ENCODE assay signal across 1 cellular context in the genomic region with DNA sequence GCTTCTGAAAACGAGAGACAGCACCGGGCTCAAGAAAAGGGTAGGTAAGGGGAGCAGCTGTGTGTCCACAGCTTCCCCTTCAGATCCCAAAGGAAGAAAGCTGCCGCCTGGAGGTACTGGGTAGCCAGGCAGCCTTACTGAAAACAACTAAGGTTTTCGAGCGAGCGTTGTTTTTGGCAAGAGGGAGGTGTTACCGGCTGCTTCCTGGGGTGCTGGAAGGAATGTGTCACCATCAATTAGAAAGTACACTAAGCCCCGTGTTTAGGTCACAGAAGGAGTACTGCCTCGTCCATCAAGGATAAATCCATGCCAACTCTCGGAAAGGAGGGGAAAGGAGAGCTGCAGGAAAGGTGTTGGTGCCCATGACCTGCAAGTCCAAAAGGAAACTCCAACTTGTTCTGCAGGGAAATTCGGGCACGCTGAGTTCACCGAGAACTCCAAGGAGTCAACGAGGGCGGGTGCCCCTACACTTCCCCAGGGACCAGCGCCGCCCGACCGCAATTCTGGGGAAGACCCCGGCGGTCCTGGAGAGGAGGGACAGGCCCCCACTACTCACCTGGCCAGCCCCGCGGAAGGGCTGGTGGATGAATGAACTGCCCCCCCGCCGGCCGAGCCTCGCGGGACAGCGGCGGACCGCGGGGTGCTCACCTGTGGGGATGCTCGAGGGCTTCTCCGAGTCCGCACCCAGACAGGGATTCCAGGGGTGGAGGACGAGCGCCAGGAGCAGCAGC.
TF ChIP-seq lines count a peak whose summit lies in the region.

No MANE protein-coding gene starts in this region.

TF ChIP-seq in HepG2, 621 proteins besides CTCF, POLR2A, EP300 and RAD21 (continued from another document):
- no peak for TF ChIP-seq ZNF10 (CRISPR knock-in tag; IDR thresholded peaks at IDR 0.05; ENCODE audit: borderline replicate concordance, low read depth)
- TF ChIP-seq, protein P1, sequence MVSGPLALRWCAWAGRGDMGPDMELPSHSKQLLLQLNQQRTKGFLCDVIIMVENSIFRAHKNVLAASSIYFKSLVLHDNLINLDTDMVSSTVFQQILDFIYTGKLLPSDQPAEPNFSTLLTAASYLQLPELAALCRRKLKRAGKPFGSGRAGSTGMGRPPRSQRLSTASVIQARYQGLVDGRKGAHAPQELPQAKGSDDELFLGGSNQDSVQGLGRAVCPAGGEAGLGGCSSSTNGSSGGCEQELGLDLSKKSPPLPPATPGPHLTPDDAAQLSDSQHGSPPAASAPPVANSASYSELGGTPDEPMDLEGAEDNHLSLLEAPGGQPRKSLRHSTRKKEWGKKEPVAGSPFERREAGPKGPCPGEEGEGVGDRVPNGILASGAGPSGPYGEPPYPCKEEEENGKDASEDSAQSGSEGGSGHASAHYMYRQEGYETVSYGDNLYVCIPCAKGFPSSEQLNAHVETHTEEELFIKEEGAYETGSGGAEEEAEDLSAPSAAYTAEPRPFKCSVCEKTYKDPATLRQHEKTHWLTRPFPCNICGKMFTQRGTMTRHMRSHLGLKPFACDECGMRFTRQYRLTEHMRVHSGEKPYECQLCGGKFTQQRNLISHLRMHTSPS (CRISPR knock-in tag; IDR thresholded peaks at IDR 0.05; ENCODE audit: low read depth): no peak
- TF ChIP-seq FOXO1 (CRISPR knock-in tag; IDR thresholded peaks at IDR 0.05): no peak
- TF ChIP-seq, protein P2, sequence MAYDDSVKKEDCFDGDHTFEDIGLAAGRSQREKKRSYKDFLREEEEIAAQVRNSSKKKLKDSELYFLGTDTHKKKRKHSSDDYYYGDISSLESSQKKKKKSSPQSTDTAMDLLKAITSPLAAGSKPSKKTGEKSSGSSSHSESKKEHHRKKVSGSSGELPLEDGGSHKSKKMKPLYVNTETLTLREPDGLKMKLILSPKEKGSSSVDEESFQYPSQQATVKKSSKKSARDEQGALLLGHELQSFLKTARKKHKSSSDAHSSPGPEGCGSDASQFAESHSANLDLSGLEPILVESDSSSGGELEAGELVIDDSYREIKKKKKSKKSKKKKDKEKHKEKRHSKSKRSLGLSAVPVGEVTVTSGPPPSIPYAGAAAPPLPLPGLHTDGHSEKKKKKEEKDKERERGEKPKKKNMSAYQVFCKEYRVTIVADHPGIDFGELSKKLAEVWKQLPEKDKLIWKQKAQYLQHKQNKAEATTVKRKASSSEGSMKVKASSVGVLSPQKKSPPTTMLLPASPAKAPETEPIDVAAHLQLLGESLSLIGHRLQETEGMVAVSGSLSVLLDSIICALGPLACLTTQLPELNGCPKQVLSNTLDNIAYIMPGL (CRISPR knock-in tag; IDR thresholded peaks at IDR 0.05; ENCODE audit: borderline replicate concordance in 1 of 2, low read depth in 1 of 2): peak; percentile 50 to 80; a peak in 2 of 4 replicates
- TF ChIP-seq, protein P3, sequence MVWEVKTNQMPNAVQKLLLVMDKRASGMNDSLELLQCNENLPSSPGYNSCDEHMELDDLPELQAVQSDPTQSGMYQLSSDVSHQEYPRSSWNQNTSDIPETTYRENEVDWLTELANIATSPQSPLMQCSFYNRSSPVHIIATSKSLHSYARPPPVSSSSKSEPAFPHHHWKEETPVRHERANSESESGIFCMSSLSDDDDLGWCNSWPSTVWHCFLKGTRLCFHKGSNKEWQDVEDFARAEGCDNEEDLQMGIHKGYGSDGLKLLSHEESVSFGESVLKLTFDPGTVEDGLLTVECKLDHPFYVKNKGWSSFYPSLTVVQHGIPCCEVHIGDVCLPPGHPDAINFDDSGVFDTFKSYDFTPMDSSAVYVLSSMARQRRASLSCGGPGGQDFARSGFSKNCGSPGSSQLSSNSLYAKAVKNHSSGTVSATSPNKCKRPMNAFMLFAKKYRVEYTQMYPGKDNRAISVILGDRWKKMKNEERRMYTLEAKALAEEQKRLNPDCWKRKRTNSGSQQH (CRISPR knock-in tag; IDR thresholded peaks at IDR 0.05; ENCODE audit: low read depth): no peak
- 0 out of 2 replicates have a peak, but pooled peaks have one; percentile 16 for TF ChIP-seq ZNF230 (CRISPR knock-in tag; IDR thresholded peaks at IDR 0.05)
- no peak for TF ChIP-seq CCAR2 (optimal IDR thresholded peaks at IDR 0.05; ENCODE audit: low read depth, low read length)
- TF ChIP-seq, protein P4, sequence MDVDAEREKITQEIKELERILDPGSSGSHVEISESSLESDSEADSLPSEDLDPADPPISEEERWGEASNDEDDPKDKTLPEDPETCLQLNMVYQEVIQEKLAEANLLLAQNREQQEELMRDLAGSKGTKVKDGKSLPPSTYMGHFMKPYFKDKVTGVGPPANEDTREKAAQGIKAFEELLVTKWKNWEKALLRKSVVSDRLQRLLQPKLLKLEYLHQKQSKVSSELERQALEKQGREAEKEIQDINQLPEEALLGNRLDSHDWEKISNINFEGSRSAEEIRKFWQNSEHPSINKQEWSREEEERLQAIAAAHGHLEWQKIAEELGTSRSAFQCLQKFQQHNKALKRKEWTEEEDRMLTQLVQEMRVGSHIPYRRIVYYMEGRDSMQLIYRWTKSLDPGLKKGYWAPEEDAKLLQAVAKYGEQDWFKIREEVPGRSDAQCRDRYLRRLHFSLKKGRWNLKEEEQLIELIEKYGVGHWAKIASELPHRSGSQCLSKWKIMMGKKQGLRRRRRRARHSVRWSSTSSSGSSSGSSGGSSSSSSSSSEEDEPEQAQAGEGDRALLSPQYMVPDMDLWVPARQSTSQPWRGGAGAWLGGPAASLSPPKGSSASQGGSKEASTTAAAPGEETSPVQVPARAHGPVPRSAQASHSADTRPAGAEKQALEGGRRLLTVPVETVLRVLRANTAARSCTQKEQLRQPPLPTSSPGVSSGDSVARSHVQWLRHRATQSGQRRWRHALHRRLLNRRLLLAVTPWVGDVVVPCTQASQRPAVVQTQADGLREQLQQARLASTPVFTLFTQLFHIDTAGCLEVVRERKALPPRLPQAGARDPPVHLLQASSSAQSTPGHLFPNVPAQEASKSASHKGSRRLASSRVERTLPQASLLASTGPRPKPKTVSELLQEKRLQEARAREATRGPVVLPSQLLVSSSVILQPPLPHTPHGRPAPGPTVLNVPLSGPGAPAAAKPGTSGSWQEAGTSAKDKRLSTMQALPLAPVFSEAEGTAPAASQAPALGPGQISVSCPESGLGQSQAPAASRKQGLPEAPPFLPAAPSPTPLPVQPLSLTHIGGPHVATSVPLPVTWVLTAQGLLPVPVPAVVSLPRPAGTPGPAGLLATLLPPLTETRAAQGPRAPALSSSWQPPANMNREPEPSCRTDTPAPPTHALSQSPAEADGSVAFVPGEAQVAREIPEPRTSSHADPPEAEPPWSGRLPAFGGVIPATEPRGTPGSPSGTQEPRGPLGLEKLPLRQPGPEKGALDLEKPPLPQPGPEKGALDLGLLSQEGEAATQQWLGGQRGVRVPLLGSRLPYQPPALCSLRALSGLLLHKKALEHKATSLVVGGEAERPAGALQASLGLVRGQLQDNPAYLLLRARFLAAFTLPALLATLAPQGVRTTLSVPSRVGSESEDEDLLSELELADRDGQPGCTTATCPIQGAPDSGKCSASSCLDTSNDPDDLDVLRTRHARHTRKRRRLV (CRISPR knock-in tag; IDR thresholded peaks at IDR 0.05): peak; percentile 78
- TF ChIP-seq, protein P5, sequence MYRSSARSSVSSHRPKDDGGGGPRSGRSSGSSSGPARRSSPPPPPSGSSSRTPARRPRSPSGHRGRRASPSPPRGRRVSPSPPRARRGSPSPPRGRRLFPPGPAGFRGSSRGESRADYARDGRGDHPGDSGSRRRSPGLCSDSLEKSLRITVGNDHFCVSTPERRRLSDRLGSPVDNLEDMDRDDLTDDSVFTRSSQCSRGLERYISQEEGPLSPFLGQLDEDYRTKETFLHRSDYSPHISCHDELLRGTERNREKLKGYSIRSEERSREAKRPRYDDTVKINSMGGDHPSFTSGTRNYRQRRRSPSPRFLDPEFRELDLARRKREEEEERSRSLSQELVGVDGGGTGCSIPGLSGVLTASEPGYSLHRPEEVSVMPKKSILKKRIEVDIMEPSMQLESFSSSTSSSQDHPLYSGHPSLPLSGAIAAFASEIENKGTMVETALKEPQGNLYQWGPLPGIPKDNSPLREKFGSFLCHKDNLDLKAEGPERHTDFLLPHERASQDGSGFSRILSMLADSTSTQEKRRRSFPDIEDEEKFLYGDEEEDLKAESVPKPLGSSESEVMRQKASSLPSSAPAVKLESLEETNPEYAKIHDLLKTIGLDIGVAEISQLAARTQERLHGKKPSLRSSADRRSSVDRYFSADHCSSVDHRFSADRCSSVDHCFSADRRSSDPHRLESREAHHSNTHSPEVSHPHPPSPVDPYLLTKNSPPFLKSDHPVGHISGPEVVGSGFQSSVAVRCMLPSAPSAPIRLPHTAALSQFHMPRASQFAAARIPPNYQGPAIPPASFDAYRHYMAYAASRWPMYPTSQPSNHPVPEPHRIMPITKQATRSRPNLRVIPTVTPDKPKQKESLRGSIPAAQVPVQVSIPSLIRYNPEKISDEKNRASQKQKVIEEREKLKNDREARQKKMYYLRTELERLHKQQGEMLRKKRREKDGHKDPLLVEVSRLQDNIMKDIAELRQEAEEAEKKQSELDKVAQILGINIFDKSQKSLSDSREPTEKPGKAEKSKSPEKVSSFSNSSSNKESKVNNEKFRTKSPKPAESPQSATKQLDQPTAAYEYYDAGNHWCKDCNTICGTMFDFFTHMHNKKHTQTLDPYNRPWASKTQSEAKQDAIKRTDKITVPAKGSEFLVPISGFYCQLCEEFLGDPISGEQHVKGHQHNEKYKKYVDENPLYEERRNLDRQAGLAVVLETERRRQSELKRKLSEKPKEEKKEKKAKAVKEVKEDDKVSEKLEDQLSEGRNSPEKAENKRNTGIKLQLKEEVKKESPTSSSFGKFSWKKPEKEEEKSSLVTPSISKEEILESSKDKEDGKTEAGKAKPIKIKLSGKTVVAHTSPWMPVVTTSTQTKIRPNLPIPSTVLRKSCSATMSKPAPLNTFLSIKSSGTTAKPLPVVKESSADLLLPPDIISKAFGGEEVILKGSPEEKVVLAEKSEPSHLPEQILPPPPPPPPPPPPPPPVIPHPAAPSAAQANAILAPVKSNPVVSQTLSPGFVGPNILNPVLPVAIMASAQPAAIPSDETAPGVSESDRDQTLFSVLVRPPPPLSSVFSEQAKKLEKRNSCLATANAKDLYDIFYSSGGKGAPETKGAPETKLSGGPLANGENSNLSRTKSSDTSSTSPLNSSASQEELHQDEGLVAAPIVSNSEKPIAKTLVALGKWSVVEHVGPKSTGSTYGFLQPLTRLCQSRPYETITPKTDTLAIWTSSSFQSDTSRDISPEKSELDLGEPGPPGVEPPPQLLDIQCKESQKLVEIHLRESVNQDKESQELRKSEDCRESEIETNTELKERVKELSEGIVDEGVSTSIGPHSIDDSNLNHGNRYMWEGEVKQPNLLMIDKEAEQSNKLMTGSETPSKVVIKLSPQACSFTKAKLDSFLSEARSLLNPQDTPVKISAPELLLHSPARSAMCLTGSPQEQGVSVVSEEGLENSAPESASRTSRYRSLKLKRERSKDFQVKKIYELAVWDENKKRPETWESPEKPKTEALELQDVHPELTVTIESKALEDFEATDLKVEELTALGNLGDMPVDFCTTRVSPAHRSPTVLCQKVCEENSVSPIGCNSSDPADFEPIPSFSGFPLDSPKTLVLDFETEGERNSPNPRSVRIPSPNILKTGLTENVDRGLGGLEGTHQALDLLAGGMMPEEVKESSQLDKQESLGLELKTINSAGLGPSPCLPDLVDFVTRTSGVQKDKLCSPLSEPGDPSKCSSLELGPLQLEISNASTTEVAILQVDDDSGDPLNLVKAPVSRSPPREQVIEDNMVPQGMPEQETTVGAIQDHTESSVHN (CRISPR knock-in tag; IDR thresholded peaks at IDR 0.05): peak; percentile 26; the same call in 1 of the 2 replicates
- no peak for TF ChIP-seq RXRA (CRISPR knock-in tag; IDR thresholded peaks at IDR 0.05)
- TF ChIP-seq MTA1 (CRISPR knock-in tag; IDR thresholded peaks at IDR 0.05; ENCODE audit: borderline replicate concordance): 0 out of 2 replicates have a peak, but pooled peaks have one; percentile 4
- peak; percentile 40; the same call in 1 of the 2 replicates for TF ChIP-seq SP4 (CRISPR knock-in tag; IDR thresholded peaks at IDR 0.05)
- TF ChIP-seq, protein P6, sequence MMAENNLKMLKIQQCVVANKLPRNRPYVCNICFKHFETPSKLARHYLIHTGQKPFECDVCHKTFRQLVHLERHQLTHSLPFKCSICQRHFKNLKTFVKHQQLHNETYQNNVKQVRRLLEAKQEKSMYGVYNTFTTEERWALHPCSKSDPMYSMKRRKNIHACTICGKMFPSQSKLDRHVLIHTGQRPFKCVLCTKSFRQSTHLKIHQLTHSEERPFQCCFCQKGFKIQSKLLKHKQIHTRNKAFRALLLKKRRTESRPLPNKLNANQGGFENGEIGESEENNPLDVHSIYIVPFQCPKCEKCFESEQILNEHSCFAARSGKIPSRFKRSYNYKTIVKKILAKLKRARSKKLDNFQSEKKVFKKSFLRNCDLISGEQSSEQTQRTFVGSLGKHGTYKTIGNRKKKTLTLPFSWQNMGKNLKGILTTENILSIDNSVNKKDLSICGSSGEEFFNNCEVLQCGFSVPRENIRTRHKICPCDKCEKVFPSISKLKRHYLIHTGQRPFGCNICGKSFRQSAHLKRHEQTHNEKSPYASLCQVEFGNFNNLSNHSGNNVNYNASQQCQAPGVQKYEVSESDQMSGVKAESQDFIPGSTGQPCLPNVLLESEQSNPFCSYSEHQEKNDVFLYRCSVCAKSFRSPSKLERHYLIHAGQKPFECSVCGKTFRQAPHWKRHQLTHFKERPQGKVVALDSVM (CRISPR knock-in tag; IDR thresholded peaks at IDR 0.05): no peak
- TF ChIP-seq, protein P7, sequence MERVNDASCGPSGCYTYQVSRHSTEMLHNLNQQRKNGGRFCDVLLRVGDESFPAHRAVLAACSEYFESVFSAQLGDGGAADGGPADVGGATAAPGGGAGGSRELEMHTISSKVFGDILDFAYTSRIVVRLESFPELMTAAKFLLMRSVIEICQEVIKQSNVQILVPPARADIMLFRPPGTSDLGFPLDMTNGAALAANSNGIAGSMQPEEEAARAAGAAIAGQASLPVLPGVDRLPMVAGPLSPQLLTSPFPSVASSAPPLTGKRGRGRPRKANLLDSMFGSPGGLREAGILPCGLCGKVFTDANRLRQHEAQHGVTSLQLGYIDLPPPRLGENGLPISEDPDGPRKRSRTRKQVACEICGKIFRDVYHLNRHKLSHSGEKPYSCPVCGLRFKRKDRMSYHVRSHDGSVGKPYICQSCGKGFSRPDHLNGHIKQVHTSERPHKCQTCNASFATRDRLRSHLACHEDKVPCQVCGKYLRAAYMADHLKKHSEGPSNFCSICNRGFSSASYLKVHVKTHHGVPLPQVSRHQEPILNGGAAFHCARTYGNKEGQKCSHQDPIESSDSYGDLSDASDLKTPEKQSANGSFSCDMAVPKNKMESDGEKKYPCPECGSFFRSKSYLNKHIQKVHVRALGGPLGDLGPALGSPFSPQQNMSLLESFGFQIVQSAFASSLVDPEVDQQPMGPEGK (CRISPR knock-in tag; IDR thresholded peaks at IDR 0.05): 0 out of 2 replicates have a peak, but pooled peaks have one; percentile 5
- no peak for TF ChIP-seq ZBTB3 (CRISPR knock-in tag; IDR thresholded peaks at IDR 0.05; ENCODE audit: borderline replicate concordance, low read depth)
- no peak for TF ChIP-seq PRPF4 (IDR thresholded peaks at IDR 0.05; ENCODE audit: low read depth, low read length, poor library complexity, severe bottlenecking)
